ENCODE assay signal across 13 cellular contexts in genomic region chr5:65769539-65769938, GRCh38. TPM values are rescaled to one million over a fixed set of nuclear protein-coding genes. Genes with fewer than 3 reads are reported as not detected.
DNase-seq lines count a peak whose midpoint lies in the region; ATAC-seq and TF ChIP-seq lines count a peak whose summit lies in the region.
"Had no signal": no experiment of that assay in that cellular context is flagged by ENCODE, and none has a peak within 500 bp of the region (broad histone marks: within the 10 kb centered on the region; RNA-seq: fewer than 3 reads in every experiment).

No MANE protein-coding gene starts in this region.

- peaks cover 7% of the 10 kb centered on the region for H3K9me1 ChIP-seq in IMR-90 (ENCODE audit: insufficient read depth, low read length)

- intact Hi-C loops in IMR-90 (cut with micrococcal nuclease): no loop called here
- intact Hi-C loops in esophagus squamous epithelium (cut with DNase I): no loop called here

- no peaks in the 10 kb centered on the region; the same call in 1 of the 2 replicates for H3K9me3 ChIP-seq in IMR-90 (ENCODE audit: control insufficient read depth, insufficient read depth, low read length)
- H3K9me3 ChIP-seq in adipocyte (ENCODE audit: control insufficient read depth, low read length): no peaks in the 10 kb centered on the region
- no peaks in the 10 kb centered on the region for H3K9me3 ChIP-seq in esophagus squamous epithelium
- H3K9me3 ChIP-seq: thoracic aorta had no signal

- H2BK15ac ChIP-seq in IMR-90 (ENCODE audit: low read depth, low read length): no peak overlapping the region

- no peak for TF ChIP-seq RAD21 in IMR-90 (IDR thresholded peaks at IDR 0.05; ENCODE audit: low read length)

- BruUV-seq in IMR-90 (replicated peaks; lab: Mats Ljungman, UMichigan): no TSS peak

- H2AFZ ChIP-seq in IMR-90 (replicated peaks; ENCODE audit: low read length, poor library complexity): no peak overlapping the region

- ATAC-seq in IMR-90 (ENCODE audit: low read depth): peak; percentile 95

- H3K36me3 ChIP-seq in IMR-90 (ENCODE audit: control insufficient read depth, insufficient read depth, low read length) (peaks cover 2% of the 10 kb centered on the region; the same call in 1 of the 2 replicates), adipocyte (ENCODE audit: control insufficient read depth, insufficient read depth, low read length, severe bottlenecking) (peaks cover 8% of the 10 kb centered on the region), esophagus squamous epithelium (peaks cover 0 to 23% (median 0%) of the 10 kb centered on the region in 3 donors)
- H3K36me3 ChIP-seq: thoracic aorta had no signal

- H3K4me3 ChIP-seq in AG09309 (ENCODE audit: control insufficient read depth, low read depth, low read length): no peak overlapping the region
- H3K4me3 ChIP-seq in IMR-90 (ENCODE audit: insufficient read depth, low read depth, low read length): no peak overlapping the region
- peak overlapping the region; percentile 11 for H3K4me3 ChIP-seq in adipocyte (ENCODE audit: low read length)
- no peak overlapping the region for H3K4me3 ChIP-seq in esophagus squamous epithelium
- H3K4me3 ChIP-seq: thoracic aorta had no signal

- in situ Hi-C loops in IMR-90 (cut with MboI; ENCODE audit: low sequenced_read_pairs): no loop called here

- H4K91ac ChIP-seq in IMR-90 (ENCODE audit: insufficient read depth, low read depth, low read length): no peak overlapping the region

- H3K27ac ChIP-seq in IMR-90 (ENCODE audit: insufficient read depth, low read length) (no peak overlapping the region; the same call in 1 of the 2 replicates), esophagus squamous epithelium (no peak overlapping the region)
- H3K27ac ChIP-seq: thoracic aorta had no signal

- H4K5ac ChIP-seq in IMR-90 (ENCODE audit: low read depth, low read length): peak overlapping the region; percentile 17; the same call in 1 of the 2 replicates

- no CpG with 5 or more reads among the region's 1 CpG for whole genome bisulfite sequencing in IMR-90 (ENCODE audit: extremely low coverage in 2 of 2, insufficient read length in 1 of 2), 2 experiments
- WGBS in esophagus squamous epithelium, 2 donors: 8 to 33% methylated on average over 1 of the region's 1 CpG

- dilution Hi-C loops in IMR-90 (cut with HindIII; ENCODE audit: low sequenced_read_pairs, unreplicated experiment): no loop called here

- H4K20me1 ChIP-seq in IMR-90 (ENCODE audit: insufficient read depth, low read length): no peaks in the 10 kb centered on the region

- H2AK5ac ChIP-seq in IMR-90 (ENCODE audit: low read depth, low read length): no peak overlapping the region

- no peaks in the 10 kb centered on the region for H3K27me3 ChIP-seq in IMR-90 (ENCODE audit: control insufficient read depth, insufficient read depth, low read length)
- H3K27me3 ChIP-seq in adipocyte (replicated peaks; ENCODE audit: control insufficient read depth, insufficient read depth, low read length): no peaks in the 10 kb centered on the region
- no peaks in the 10 kb centered on the region for H3K27me3 ChIP-seq in esophagus squamous epithelium

- H3K9ac ChIP-seq in IMR-90 (ENCODE audit: low read depth, low read length): no peak overlapping the region
- peak overlapping the region; percentile 26 for H3K9ac ChIP-seq in adipocyte (ENCODE audit: low read length)

- H3K79me1 ChIP-seq in IMR-90 (ENCODE audit: low read depth in 1 of 2, low read length in 2 of 2): peaks cover 0 to 18% of the 10 kb centered on the region in 2 experiments

- H4K8ac ChIP-seq in IMR-90 (ENCODE audit: low read depth in 2 of 2, low read length in 2 of 2): 0 out of 4 replicates have a peak overlapping the region, but pooled peaks of 1 of the 2 experiments have one; percentile 3

- peak; percentile 87 for DNase-seq in AG09309 (ENCODE audit: low read depth)
- peak; percentile 95 for DNase-seq in IMR-90
- DNase-seq in adipocyte (ENCODE audit: low read depth): peak; percentile 83
- peak; percentile 92 for DNase-seq in iris pigment epithelial cell (ENCODE audit: low read depth)
- no peak for DNase-seq in esophagus squamous epithelium (lab: John Stamatoyannopoulos, UW)
- DNase-seq in NCI-H345 treated with DMSO at 0.1 percent for 48 hours (lab: John Stamatoyannopoulos, UW; ENCODE audit: unreplicated experiment): no peak
- DNase-seq in OCI-M2 (lab: John Stamatoyannopoulos, UW; ENCODE audit: unreplicated experiment): no peak
- DNase-seq in DMS79 (lab: John Stamatoyannopoulos, UW): no peak
- DNase-seq: activated CD4-positive, alpha-beta T cell treated with anti-CD3 and anti-CD28 coated beads, Interleukin-2, amount 50 U/mL, for 48 hours; central memory CD4-positive, alpha-beta T cell; hypothalamus; naive B cell had no signal

- H3K14ac ChIP-seq in IMR-90 (replicated peaks; ENCODE audit: low read depth, low read length): no peak overlapping the region

- H3K18ac ChIP-seq in IMR-90 (ENCODE audit: low read depth, low read length): peak overlapping the region; percentile 37; the same call in 1 of the 2 replicates

- TF ChIP-seq CTCF in AG09309 (IDR thresholded peaks at IDR 0.05; ENCODE audit: control insufficient read depth, insufficient read depth, low read depth, low read length, missing control alignments) (no peak), IMR-90 (conservative IDR thresholded peaks at IDR 0.05; ENCODE audit: low read depth, low read length) (no peak), esophagus squamous epithelium (IDR thresholded peaks at IDR 0.05) (no peak)

- CTCF ChIA-PET in IMR-90 (lab: Yijun Ruan, JAX): no interaction called here

- H3K4me1 ChIP-seq in IMR-90 (ENCODE audit: control insufficient read depth, insufficient read depth, low read length) (peaks cover 5% of the 10 kb centered on the region; the same call in 1 of the 2 replicates), adipocyte (ENCODE audit: control insufficient read depth, insufficient read depth, low read length) (peaks cover 16% of the 10 kb centered on the region), esophagus squamous epithelium (no peaks in the 10 kb centered on the region)

- POLR2A ChIA-PET in IMR-90 (lab: Charles Lee; ENCODE audit: unreplicated experiment): no interaction called here

- TF ChIP-seq POLR2A in IMR-90 (IDR thresholded peaks at IDR 0.05; ENCODE audit: low read depth, low read length) (no peak), esophagus squamous epithelium (IDR thresholded peaks at IDR 0.05) (no peak)

- peak overlapping the region; percentile 4; the same call in 1 of the 2 replicates for H2BK120ac ChIP-seq in IMR-90 (ENCODE audit: low read depth, low read length)

- 0 out of 2 replicates have a peak overlapping the region, but pooled peaks have one; percentile 13 for H2BK20ac ChIP-seq in IMR-90 (ENCODE audit: low read depth, low read length)

- peak overlapping the region; percentile 41; the same call in 1 of the 2 replicates for H3K4me2 ChIP-seq in IMR-90 (ENCODE audit: low read depth, low read length)

- peak overlapping the region; percentile 90 for H2BK5ac ChIP-seq in IMR-90 (ENCODE audit: low read depth, low read length, poor library complexity, severe bottlenecking)

- H3K23ac ChIP-seq in IMR-90 (ENCODE audit: low read depth, low read length): no peak overlapping the region

- H3K4ac ChIP-seq in IMR-90 (ENCODE audit: low read depth, low read length): no peak overlapping the region; the same call in 1 of the 2 replicates

- no peak overlapping the region for H3K56ac ChIP-seq in IMR-90 (ENCODE audit: extremely low read depth, insufficient read depth, low read length)

- no peak overlapping the region for H2AK9ac ChIP-seq in IMR-90 (replicated peaks; ENCODE audit: low read depth, low read length, poor library complexity)

TF ChIP-seq in IMR-90, 13 proteins besides CTCF, POLR2A, EP300 and RAD21 (continues in another document):
- TF ChIP-seq MAZ (IDR thresholded peaks at IDR 0.05; ENCODE audit: borderline replicate concordance, low read depth, low read length) (no peak), MAFK (IDR thresholded peaks at IDR 0.05; ENCODE audit: low read depth, low read length) (no peak), FOS (IDR thresholded peaks at IDR 0.05; ENCODE audit: low read depth, low read length) (peak; percentile 84), RCOR1 (IDR thresholded peaks at IDR 0.05; ENCODE audit: insufficient replicate concordance, low read length) (no peak), BHLHE40 (IDR thresholded peaks at IDR 0.05; ENCODE audit: low read depth, low read length) (no peak), NFE2L2 (IDR thresholded peaks at IDR 0.05; ENCODE audit: low read depth, low read length) (no peak), CEBPB (IDR thresholded peaks at IDR 0.05; ENCODE audit: low read depth, low read length) (peak; percentile 63), SMC3 (IDR thresholded peaks at IDR 0.05; ENCODE audit: low read depth, low read length) (no peak), MXI1 (IDR thresholded peaks at IDR 0.05; ENCODE audit: borderline replicate concordance, low read depth, low read length) (no peak), CHD1 (IDR thresholded peaks at IDR 0.05; ENCODE audit: low read depth, low read length) (no peak)
- TF ChIP-seq, protein P1, sequence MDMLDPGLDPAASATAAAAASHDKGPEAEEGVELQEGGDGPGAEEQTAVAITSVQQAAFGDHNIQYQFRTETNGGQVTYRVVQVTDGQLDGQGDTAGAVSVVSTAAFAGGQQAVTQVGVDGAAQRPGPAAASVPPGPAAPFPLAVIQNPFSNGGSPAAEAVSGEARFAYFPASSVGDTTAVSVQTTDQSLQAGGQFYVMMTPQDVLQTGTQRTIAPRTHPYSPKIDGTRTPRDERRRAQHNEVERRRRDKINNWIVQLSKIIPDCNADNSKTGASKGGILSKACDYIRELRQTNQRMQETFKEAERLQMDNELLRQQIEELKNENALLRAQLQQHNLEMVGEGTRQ (IDR thresholded peaks at IDR 0.05; ENCODE audit: low read depth, low read length): no peak

RNA-seq across cellular contexts. Expression of gene NLN, which starts 47.5 kb away (rescaled TPM):
- total RNA-seq in IMR-90 (2012; rRNA removed) (37.1 and 50.3 TPM in 2 replicates), esophagus squamous epithelium (10 to 100 TPM in 3 of 4 donors, 1 to 10 TPM in 1; 4.9 to 22.1 (median 19.2) TPM)
- 14.2 and 19.1 TPM in 2 replicates for polyA plus RNA-seq in IMR-90 (2012; rRNA removed)
- 6.5 and 7.6 TPM in 2 replicates for polyA plus RNA-seq in IMR-90 (2012; cell fraction: cytosol; rRNA removed)
- 2.9 and 8.0 TPM in 2 replicates for polyA plus RNA-seq in IMR-90 (2012; cell fraction: nucleus; rRNA removed; ENCODE audit: low replicate concordance)

RNA-seq across cellular contexts. Expression of gene SGTB, which starts 47.6 kb away (rescaled TPM):
- total RNA-seq in IMR-90 (2012; rRNA removed): 15.1 and 25.6 TPM in 2 replicates
- polyA plus RNA-seq in IMR-90 (2012; rRNA removed): 5.9 and 7.5 TPM in 2 replicates
- polyA plus RNA-seq in IMR-90 (2012; cell fraction: cytosol; rRNA removed): 2.0 and 4.7 TPM in 2 replicates
- 1.2 and 4.0 TPM in 2 replicates for polyA plus RNA-seq in IMR-90 (2012; cell fraction: nucleus; rRNA removed; ENCODE audit: low replicate concordance)
- total RNA-seq in esophagus squamous epithelium: 1 to 10 TPM in 3 of 4 donors, under 1 TPM in 1; 0.99 to 5.8 (median 3.7) TPM

Comparison
In these comparisons a context has a peak if more than half of its experiments do, and no peak if none do; other contexts are left out.
1. DNase-seq: peak in AG09309 (single experiment), IMR-90 (single experiment), adipocyte (single experiment) and iris pigment epithelial cell (single experiment); none in esophagus squamous epithelium (single experiment), NCI-H345 treated with DMSO at 0.1 percent for 48 hours (single experiment), OCI-M2 (single experiment) and DMS79 (single experiment).